Comparison of ENCODE assay signal across 2 cellular contexts in the genomic region with DNA sequence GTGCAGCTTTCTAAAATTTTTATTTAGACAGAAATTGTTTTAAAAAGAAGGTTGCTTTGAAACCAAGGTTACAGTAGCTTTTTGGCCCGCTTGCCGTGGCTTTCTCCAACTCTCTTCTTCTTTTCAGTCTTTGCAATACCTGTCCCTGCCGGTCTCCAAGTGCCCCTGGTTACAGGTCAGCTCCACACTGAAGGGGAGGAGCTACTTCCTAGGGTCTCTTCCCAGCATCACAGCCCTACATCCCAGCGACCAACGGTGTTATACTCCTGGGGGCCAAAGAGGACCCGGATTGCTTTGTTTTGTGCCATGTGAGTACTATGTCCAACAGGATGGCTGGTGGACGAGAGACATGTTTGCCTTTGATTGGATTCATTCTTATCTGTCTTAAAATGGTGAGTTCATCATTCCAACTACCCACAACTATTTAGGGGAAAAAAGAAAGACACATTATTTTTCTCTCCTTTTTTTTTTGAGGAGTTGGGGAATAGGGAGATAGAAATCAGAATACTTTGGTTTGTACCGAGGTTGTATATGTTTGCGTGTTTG.
TF ChIP-seq lines count a peak whose summit lies in the region.

A gene with protein sequence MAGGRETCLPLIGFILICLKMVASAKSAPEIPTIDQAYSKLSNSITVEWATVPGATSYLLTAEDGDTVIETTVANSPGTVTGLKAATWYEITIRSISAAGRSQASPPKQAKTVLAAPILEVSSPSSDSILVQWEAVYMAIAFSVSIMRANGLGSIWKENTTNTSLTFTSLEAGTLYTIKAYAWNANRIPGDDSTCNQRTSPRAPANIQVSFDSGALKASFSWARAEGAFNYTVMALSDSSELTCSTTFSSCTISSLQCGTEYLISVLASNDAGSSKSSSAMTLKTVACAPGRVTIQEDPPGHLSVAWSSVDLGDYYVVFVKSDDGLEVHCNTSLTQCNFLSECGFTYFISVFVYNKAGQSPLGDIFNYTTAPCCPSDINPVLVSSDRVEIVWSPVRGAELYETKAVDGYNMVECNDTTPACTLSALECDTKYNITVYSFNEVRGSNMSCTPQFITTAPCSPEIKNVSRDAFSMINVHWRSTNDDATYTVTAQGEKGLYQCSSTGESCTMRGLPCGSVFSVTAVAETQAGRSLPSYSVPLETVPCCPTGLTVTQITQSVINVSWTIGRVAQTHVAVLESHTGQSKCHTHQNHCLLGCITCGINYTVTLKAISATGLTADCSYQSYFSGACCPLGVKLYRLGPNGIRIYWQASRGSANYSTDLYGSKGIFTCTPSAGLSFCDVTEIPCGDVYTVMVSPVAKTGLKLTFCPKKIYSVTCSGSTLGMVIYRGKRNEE (plus strand): TSS at position 304 of the 546 bp plus-strand sequence. CDS start 26 bp downstream, at position 330.

TF ChIP-seq in SK-N-SH, 30 proteins besides CTCF, POLR2A, EP300 and RAD21:
- TF ChIP-seq RXRA (IDR thresholded peaks at IDR 0.05; ENCODE audit: borderline replicate concordance, low read depth) (no peak), MEF2A (IDR thresholded peaks at IDR 0.05; ENCODE audit: borderline replicate concordance, low read depth) (no peak), TEAD4 (IDR thresholded peaks at IDR 0.05; ENCODE audit: borderline replicate concordance, insufficient read depth) (no peak)
- TF ChIP-seq, protein P1, sequence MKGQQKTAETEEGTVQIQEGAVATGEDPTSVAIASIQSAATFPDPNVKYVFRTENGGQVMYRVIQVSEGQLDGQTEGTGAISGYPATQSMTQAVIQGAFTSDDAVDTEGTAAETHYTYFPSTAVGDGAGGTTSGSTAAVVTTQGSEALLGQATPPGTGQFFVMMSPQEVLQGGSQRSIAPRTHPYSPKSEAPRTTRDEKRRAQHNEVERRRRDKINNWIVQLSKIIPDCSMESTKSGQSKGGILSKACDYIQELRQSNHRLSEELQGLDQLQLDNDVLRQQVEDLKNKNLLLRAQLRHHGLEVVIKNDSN (IDR thresholded peaks at IDR 0.05; ENCODE audit: borderline replicate concordance, low read depth), result no peak

TF ChIP-seq in SK-N-SH treated with all-trans-retinoic acid at 6 μM for 48 hours, 23 proteins besides CTCF, POLR2A, EP300 and RAD21:
- TF ChIP-seq ISL1 (CRISPR knock-in tag; IDR thresholded peaks at IDR 0.05), result no peak
- no peak for TF ChIP-seq ZNF70 (CRISPR knock-in tag; IDR thresholded peaks at IDR 0.05)
